15 cellular contexts compared by ENCODE assay signal in the genomic region with DNA sequence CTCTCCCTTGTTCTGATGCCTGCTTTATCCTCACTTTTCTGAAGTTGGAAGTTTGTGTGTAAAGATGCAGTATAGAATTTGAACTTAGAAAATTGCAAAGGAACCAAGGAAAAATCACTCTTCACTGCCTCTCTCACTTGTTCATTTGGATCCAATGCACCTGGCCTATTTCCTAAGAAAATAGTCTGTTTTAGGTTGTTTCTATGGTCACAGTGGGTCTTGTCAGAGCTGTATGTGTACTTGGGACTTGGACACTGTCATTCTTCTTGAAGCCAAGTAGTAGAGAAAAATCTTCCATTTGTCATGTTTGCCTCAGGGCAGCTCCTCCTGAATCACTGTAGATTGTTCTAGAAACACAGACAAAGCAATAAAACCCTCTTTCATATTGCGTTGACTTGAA.
DNase-seq lines count a peak whose midpoint lies in the region; ATAC-seq, FAIRE-seq and TF ChIP-seq lines count a peak whose summit lies in the region.
"Had no signal": no experiment of that assay in that cellular context is flagged by ENCODE, and none has a peak within 500 bp of the region (broad histone marks: within the 10 kb centered on the region; RNA-seq: fewer than 3 reads in every experiment).

No MANE protein-coding gene starts in this region.

- H3K27me3 Mint-ChIP-seq in astrocyte (ENCODE audit: low read depth, unreplicated experiment): peaks cover 2% of the 10 kb centered on the region

- H3K79me2 ChIP-seq in astrocyte (ENCODE audit: insufficient read depth, low read length): no peaks in the 10 kb centered on the region

- no peak overlapping the region for H3K9ac ChIP-seq in astrocyte (ENCODE audit: low read length)

- no peaks in the 10 kb centered on the region for H3K9me3 ChIP-seq in astrocyte (ENCODE audit: insufficient read depth, low read depth, low read length)
- no peaks in the 10 kb centered on the region for H3K9me3 ChIP-seq in heart right ventricle
- no peaks in the 10 kb centered on the region for H3K9me3 ChIP-seq in sigmoid colon
- H3K9me3 ChIP-seq: upper lobe of left lung had no signal

- intact Hi-C loops in heart right ventricle (cut with DNase I) (loop anchor here in 7 of 10 donors (5.0 to 10.0 kb wide), 3 partner anchors 120 to 128 kb away; no protein-coding TSS in a partner anchor), sigmoid colon (cut with DNase I) (loop anchor here (5.0 kb wide), 1 partner anchor 78 kb away; no protein-coding TSS in a partner anchor)

- TF ChIP-seq POLR2A in sigmoid colon (IDR thresholded peaks at IDR 0.05): no peak

- no peaks in the 10 kb centered on the region for H4K20me1 ChIP-seq in astrocyte (ENCODE audit: insufficient read depth, low read length)

- no peak overlapping the region for H2AFZ ChIP-seq in astrocyte (ENCODE audit: low read depth, low read length)

- peaks cover 6% of the 10 kb centered on the region for H3K4me1 Mint-ChIP-seq in astrocyte (ENCODE audit: low read depth, unreplicated experiment)

- H3K4me1 ChIP-seq in astrocyte (ENCODE audit: insufficient read depth, low read length) (no peaks in the 10 kb centered on the region), heart right ventricle (peaks cover 0 to 24% (median 5%) of the 10 kb centered on the region in 9 donors), sigmoid colon (peaks cover 0 to 27% (median 18%) of the 10 kb centered on the region in 4 donors)

- H3K36me3 ChIP-seq in astrocyte (ENCODE audit: insufficient read depth, low read length) (no peaks in the 10 kb centered on the region), heart right ventricle (no peaks in the 10 kb centered on the region), sigmoid colon (no peaks in the 10 kb centered on the region)
- H3K36me3 ChIP-seq: upper lobe of left lung had no signal

- ATAC-seq in heart right ventricle (peak in 7 of 8 donors; percentile 24 to 61 (median 52)), GM18867 (IDR thresholded peaks at IDR 0.05; ENCODE audit: unreplicated experiment) (no peak)
- ATAC-seq: left colon had no signal

- H3K36me3 Mint-ChIP-seq in astrocyte (ENCODE audit: low read depth, unreplicated experiment): no peaks in the 10 kb centered on the region
- H3K36me3 Mint-ChIP-seq: WTC11 had no signal

- no peaks in the 10 kb centered on the region for H3K9me3 Mint-ChIP-seq in astrocyte (ENCODE audit: unreplicated experiment)
- H3K9me3 Mint-ChIP-seq: nephron progenitor cell, WTC11 had no signal

- TF ChIP-seq EP300 in sigmoid colon (IDR thresholded peaks at IDR 0.05): no peak

- H3K27me3 ChIP-seq in astrocyte (ENCODE audit: insufficient read depth, low read length): no peaks in the 10 kb centered on the region
- H3K27me3 ChIP-seq in heart right ventricle: no peaks in the 10 kb centered on the region
- H3K27me3 ChIP-seq in sigmoid colon: no peaks in the 10 kb centered on the region
- H3K27me3 ChIP-seq: upper lobe of left lung had no signal

- WGBS in heart right ventricle, 2 donors: 84 to 93% methylated on average over 1 of the region's 1 CpG
- WGBS in sigmoid colon, 2 donors: 92 to 94% methylated on average over 1 of the region's 1 CpG

- H3K4me3 ChIP-seq in astrocyte (ENCODE audit: insufficient read depth, low read depth, low read length) (no peak overlapping the region), heart right ventricle (no peak overlapping the region), sigmoid colon (no peak overlapping the region)
- H3K4me3 ChIP-seq: upper lobe of left lung had no signal

- H3K27ac Mint-ChIP-seq in astrocyte (ENCODE audit: unreplicated experiment): peak overlapping the region; percentile 30
- H3K27ac Mint-ChIP-seq: WTC11 had no signal

- no peak for FAIRE-seq in astrocyte (lab: Jason Lieb, UNC)
- FAIRE-seq: HTR-8/SVneo had no signal

- DNase-seq in EH (ENCODE audit: low read depth) (peak; percentile 30), astrocyte (ENCODE audit: low read depth) (no peak), heart right ventricle (no peak), sigmoid colon (no peak), cerebellar cortex (ENCODE audit: low spot score) (no peak)
- no peak for DNase-seq in activated CD8-positive, alpha-beta memory T cell treated with anti-CD3 and anti-CD28 coated beads, Interleukin-2, amount 50 U/mL, for 4 hours
- no peak for DNase-seq in activated CD4-positive, CD25-positive, alpha-beta regulatory T cell treated with anti-CD3 and anti-CD28 coated beads, Interleukin-2, amount 50 U/mL, for 72 hours
- DNase-seq: activated T-cell treated with anti-CD3 and anti-CD28 coated beads for 4 hours, left colon, NCI-H1105, nephron progenitor cell, upper lobe of left lung had no signal

- H3K4me3 Mint-ChIP-seq in astrocyte (ENCODE audit: unreplicated experiment): no peak overlapping the region
- H3K4me3 Mint-ChIP-seq: nephron progenitor cell, WTC11 had no signal

- H3K27ac ChIP-seq in astrocyte (ENCODE audit: low read depth, low read length): no peak overlapping the region
- H3K27ac ChIP-seq in heart right ventricle: peak overlapping the region in 5 of 10 donors; percentile 23 to 42 (median 27)
- H3K27ac ChIP-seq in sigmoid colon: peak overlapping the region; percentile 41 to 73 (median 60)
- H3K27ac ChIP-seq: upper lobe of left lung had no signal

- no peak overlapping the region for H3K4me2 ChIP-seq in astrocyte (ENCODE audit: low read length)

- no peak for TF ChIP-seq CTCF in astrocyte (IDR thresholded peaks at IDR 0.05; ENCODE audit: insufficient read depth, low read depth, low read length)
- no peak for TF ChIP-seq CTCF in heart right ventricle (IDR thresholded peaks at IDR 0.05)
- TF ChIP-seq CTCF in sigmoid colon (IDR thresholded peaks at IDR 0.05): no peak
